3 cellular contexts compared by ENCODE assay signal in the genomic region with DNA sequence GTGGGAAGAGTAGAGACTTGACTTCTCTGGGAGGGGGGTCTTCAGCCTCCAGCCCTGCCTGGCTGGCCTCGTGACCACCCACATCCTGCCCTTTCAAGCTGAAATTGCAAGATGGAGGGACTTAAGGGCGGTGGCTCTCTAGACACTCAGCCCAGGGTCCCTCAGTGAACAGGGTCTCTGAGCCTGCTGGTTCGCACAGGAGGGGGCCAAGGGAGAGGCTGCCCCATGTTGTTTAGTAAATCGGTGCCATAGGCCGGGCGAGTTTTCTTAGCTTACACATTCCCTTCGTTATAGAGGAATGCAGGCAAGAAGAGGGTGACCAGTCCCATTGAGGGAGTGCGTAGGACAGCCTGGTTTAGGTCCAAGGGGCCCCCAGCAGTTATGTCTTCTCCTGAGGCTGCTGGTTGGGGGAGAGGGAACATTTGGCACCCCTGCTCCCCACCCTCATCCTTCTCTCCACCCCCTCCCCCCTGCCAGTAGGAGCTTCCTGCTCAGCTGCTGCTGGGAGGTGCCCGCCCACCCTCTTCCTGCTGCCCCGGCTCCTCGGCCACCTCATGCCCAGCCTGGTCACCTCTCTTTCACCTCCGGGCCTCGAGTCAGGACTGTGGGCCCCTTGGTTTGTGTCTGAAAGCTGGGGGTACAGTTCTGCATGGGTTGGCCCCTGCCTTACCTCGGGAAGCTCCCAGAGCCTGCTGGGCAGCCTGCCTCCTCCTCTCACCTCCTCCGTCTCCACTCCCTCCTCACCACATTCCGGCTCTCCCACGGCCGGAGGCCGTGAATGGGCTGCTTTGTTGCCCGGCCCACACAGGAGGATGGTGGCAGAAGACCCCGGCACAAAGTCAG.
TF ChIP-seq lines count a peak whose summit lies in the region.

No MANE protein-coding gene starts in this region.

TF ChIP-seq in liver, 16 proteins besides CTCF, POLR2A, EP300 and RAD21:
- TF ChIP-seq, protein P1, sequence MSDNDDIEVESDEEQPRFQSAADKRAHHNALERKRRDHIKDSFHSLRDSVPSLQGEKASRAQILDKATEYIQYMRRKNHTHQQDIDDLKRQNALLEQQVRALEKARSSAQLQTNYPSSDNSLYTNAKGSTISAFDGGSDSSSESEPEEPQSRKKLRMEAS (IDR thresholded peaks at IDR 0.05), result no peak
- TF ChIP-seq HNF4G (IDR thresholded peaks at IDR 0.05) (no peak), HNF4A (conservative IDR thresholded peaks at IDR 0.05) (no peak), JUND (IDR thresholded peaks at IDR 0.05) (no peak), SP1 (IDR thresholded peaks at IDR 0.05) (no peak), TAF1 (conservative IDR thresholded peaks at IDR 0.05) (no peak)
- TF ChIP-seq, protein P2, sequence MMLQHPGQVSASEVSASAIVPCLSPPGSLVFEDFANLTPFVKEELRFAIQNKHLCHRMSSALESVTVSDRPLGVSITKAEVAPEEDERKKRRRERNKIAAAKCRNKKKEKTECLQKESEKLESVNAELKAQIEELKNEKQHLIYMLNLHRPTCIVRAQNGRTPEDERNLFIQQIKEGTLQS (IDR thresholded peaks at IDR 0.05), result no peak

TF ChIP-seq in HepG2, 621 proteins besides CTCF, POLR2A, EP300 and RAD21:
- TF ChIP-seq IKZF1 (IDR thresholded peaks at IDR 0.05) (no peak), PHF20 (CRISPR knock-in tag; IDR thresholded peaks at IDR 0.05) (no peak), KLF9 (CRISPR knock-in tag; IDR thresholded peaks at IDR 0.05; ENCODE audit: low read depth) (no peak), ZNF3 (CRISPR knock-in tag; IDR thresholded peaks at IDR 0.05) (no peak), ATRX (CRISPR knock-in tag; IDR thresholded peaks at IDR 0.05; ENCODE audit: borderline replicate concordance) (no peak), KDM2A (CRISPR knock-in tag; IDR thresholded peaks at IDR 0.05; ENCODE audit: borderline replicate concordance, low read depth) (no peak), ZNF841 (CRISPR knock-in tag; IDR thresholded peaks at IDR 0.05; ENCODE audit: borderline replicate concordance) (no peak), ZNF737 (CRISPR knock-in tag; IDR thresholded peaks at IDR 0.05; ENCODE audit: borderline replicate concordance) (no peak)
- TF ChIP-seq, protein P3, sequence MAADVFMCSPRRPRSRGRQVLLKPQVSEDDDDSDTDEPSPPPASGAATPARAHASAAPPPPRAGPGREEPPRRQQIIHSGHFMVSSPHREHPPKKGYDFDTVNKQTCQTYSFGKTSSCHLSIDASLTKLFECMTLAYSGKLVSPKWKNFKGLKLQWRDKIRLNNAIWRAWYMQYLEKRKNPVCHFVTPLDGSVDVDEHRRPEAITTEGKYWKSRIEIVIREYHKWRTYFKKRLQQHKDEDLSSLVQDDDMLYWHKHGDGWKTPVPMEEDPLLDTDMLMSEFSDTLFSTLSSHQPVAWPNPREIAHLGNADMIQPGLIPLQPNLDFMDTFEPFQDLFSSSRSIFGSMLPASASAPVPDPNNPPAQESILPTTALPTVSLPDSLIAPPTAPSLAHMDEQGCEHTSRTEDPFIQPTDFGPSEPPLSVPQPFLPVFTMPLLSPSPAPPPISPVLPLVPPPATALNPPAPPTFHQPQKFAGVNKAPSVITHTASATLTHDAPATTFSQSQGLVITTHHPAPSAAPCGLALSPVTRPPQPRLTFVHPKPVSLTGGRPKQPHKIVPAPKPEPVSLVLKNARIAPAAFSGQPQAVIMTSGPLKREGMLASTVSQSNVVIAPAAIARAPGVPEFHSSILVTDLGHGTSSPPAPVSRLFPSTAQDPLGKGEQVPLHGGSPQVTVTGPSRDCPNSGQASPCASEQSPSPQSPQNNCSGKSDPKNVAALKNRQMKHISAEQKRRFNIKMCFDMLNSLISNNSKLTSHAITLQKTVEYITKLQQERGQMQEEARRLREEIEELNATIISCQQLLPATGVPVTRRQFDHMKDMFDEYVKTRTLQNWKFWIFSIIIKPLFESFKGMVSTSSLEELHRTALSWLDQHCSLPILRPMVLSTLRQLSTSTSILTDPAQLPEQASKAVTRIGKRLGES (CRISPR knock-in tag; IDR thresholded peaks at IDR 0.05; ENCODE audit: borderline replicate concordance), result no peak

TF ChIP-seq in HEK293T, 16 proteins besides CTCF, POLR2A, EP300 and RAD21:
- TF ChIP-seq LEF1 (IDR thresholded peaks at IDR 0.05; ENCODE audit: borderline replicate concordance) (no peak), NFRKB (IDR thresholded peaks at IDR 0.05) (no peak), FOXK2 (IDR thresholded peaks at IDR 0.05) (no peak), TARDBP (IDR thresholded peaks at IDR 0.05) (no peak), ELF4 (IDR thresholded peaks at IDR 0.05) (no peak), BHLHE40 (IDR thresholded peaks at IDR 0.05; ENCODE audit: borderline replicate concordance) (no peak), HDGF (IDR thresholded peaks at IDR 0.05; ENCODE audit: borderline replicate concordance) (no peak), L3MBTL2 (conservative IDR thresholded peaks at IDR 0.05) (no peak), FOXA1 (IDR thresholded peaks at IDR 0.05) (no peak), ZNF384 (IDR thresholded peaks at IDR 0.05) (no peak), CTBP1 (IDR thresholded peaks at IDR 0.05; ENCODE audit: borderline replicate concordance) (no peak), SUZ12 (IDR thresholded peaks at IDR 0.05) (no peak), ARNT (IDR thresholded peaks at IDR 0.05) (no peak)
- TF ChIP-seq, protein P4, sequence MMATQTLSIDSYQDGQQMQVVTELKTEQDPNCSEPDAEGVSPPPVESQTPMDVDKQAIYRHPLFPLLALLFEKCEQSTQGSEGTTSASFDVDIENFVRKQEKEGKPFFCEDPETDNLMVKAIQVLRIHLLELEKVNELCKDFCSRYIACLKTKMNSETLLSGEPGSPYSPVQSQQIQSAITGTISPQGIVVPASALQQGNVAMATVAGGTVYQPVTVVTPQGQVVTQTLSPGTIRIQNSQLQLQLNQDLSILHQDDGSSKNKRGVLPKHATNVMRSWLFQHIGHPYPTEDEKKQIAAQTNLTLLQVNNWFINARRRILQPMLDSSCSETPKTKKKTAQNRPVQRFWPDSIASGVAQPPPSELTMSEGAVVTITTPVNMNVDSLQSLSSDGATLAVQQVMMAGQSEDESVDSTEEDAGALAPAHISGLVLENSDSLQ (IDR thresholded peaks at IDR 0.05), result no peak
